ENCODE assay signal across 22 cellular contexts in genomic region chr12:58764100-58764953, GRCh38.
DNase-seq lines count a peak whose midpoint lies in the region; ATAC-seq, FAIRE-seq and TF ChIP-seq lines count a peak whose summit lies in the region.
"Had no signal": no experiment of that assay in that cellular context is flagged by ENCODE, and none has a peak within 500 bp of the region (broad histone marks: within the 10 kb centered on the region; RNA-seq: fewer than 3 reads in every experiment).

No MANE protein-coding gene starts in this region.

- H3K27me3 ChIP-seq in GM12878 (replicated peaks in 1 of 2; ENCODE audit: control insufficient read depth in 2 of 2, insufficient read depth in 2 of 2, low read length in 1 of 2) (no peaks in the 10 kb centered on the region), mesenchymal stem cell (ENCODE audit: control insufficient read depth in 1 of 2, insufficient read depth in 1 of 2, low read length in 2 of 2) (no peaks in the 10 kb centered on the region), MG63 (no peaks in the 10 kb centered on the region)
- H3K27me3 ChIP-seq: heart left ventricle, pancreas had no signal

- H2BK15ac ChIP-seq in mesenchymal stem cell (ENCODE audit: low read depth, poor library complexity, severe bottlenecking): no peak overlapping the region

- H3K4me1 ChIP-seq in GM12878 (ENCODE audit: control insufficient read depth, insufficient read depth, low read length): no peaks in the 10 kb centered on the region
- peaks cover 3% of the 10 kb centered on the region for H3K4me1 ChIP-seq in mesenchymal stem cell (ENCODE audit: control insufficient read depth, insufficient read depth, low read depth, low read length)

- in situ Hi-C loops in GM12878 (cut with MboI): no loop called here

- intact Hi-C loops in GM12878 (cut with micrococcal nuclease; ENCODE audit: unreplicated experiment): no loop called here

- peak overlapping the region; percentile 74 for H2BK5ac ChIP-seq in mesenchymal stem cell (ENCODE audit: low read depth, low read length, poor library complexity, severe bottlenecking)

- H2BK120ac ChIP-seq in mesenchymal stem cell (ENCODE audit: low read depth, low read length): peak overlapping the region; percentile 42

- TF ChIP-seq CTCF in GM12878 (IDR thresholded peaks at IDR 0.05 in 2 of 3, conservative IDR thresholded peaks at IDR 0.05 in 1 of 3; ENCODE audit: control insufficient read depth in 2 of 3, extremely low read depth in 1 of 3, insufficient read depth in 1 of 3, low read depth in 3 of 3, low read length in 3 of 3): no peak

- peak overlapping the region; percentile 87 for H2AK5ac ChIP-seq in mesenchymal stem cell (ENCODE audit: low read length, severe bottlenecking)

- H3K9me3 ChIP-seq in GM12878 (replicated peaks; ENCODE audit: control insufficient read depth, insufficient read depth, low read length) (no peaks in the 10 kb centered on the region), mesenchymal stem cell (ENCODE audit: control insufficient read depth, low read length) (peaks cover 8% of the 10 kb centered on the region), MG63 (no peaks in the 10 kb centered on the region)
- H3K9me3 ChIP-seq: mucosa of descending colon, pancreas had no signal

- H3K4me3 ChIP-seq in GM12878 (no peak overlapping the region), mesenchymal stem cell (ENCODE audit: insufficient read depth in 1 of 2, low read depth in 1 of 2, low read length in 2 of 2) (no peak overlapping the region), MG63 (no peak overlapping the region)
- H3K4me3 ChIP-seq: heart left ventricle, mucosa of descending colon, pancreas, smooth muscle cell had no signal

- ATAC-seq in HG02852 (IDR thresholded peaks at IDR 0.05; ENCODE audit: unreplicated experiment) (peak; percentile 71), GM12878 (peak; percentile 47), GM18870 (IDR thresholded peaks at IDR 0.05; ENCODE audit: unreplicated experiment) (no peak)
- ATAC-seq: stimulated activated naive CD8-positive, alpha-beta T cell treated with anti-CD3 and anti-CD28 coated beads, Interleukin-15, Interleukin-2, amounts not matched to agents 100 U/mL and 50 U/mL, for 24 hours had no signal

- H3K27ac ChIP-seq in GM12878 (ENCODE audit: control insufficient read depth, insufficient read depth): no peak overlapping the region
- peak overlapping the region; percentile 95 for H3K27ac ChIP-seq in mesenchymal stem cell (ENCODE audit: low read length, poor library complexity, severe bottlenecking)
- H3K27ac ChIP-seq: heart left ventricle had no signal

- H2AFZ ChIP-seq in GM12878 (ENCODE audit: control insufficient read depth, low read depth, low read length): no peak overlapping the region
- no peak overlapping the region for H2AFZ ChIP-seq in mesenchymal stem cell (ENCODE audit: low read depth, low read length)

- H3K4me2 ChIP-seq in GM12878 (ENCODE audit: control insufficient read depth, insufficient read depth): no peak overlapping the region
- no peak overlapping the region for H3K4me2 ChIP-seq in mesenchymal stem cell (ENCODE audit: low read length, poor library complexity, severe bottlenecking)
- H3K4me2 ChIP-seq: smooth muscle cell had no signal

- no peak for TF ChIP-seq POLR2A in GM12878 (IDR thresholded peaks at IDR 0.05; ENCODE audit: low read depth, low read length)

- peak overlapping the region in 1 of 2 experiments; percentile 37 for H2BK12ac ChIP-seq in mesenchymal stem cell (ENCODE audit: low read length in 2 of 2)

- H3K9ac ChIP-seq in GM12878 (ENCODE audit: control insufficient read depth, insufficient read depth, low read length): no peak overlapping the region
- no peak overlapping the region for H3K9ac ChIP-seq in mesenchymal stem cell (ENCODE audit: low read length)

- H3K36me3 ChIP-seq in GM12878 (ENCODE audit: control insufficient read depth in 2 of 2, insufficient read depth in 2 of 2, low read length in 1 of 2) (no peaks in the 10 kb centered on the region), mesenchymal stem cell (ENCODE audit: control insufficient read depth in 1 of 2, insufficient read depth in 2 of 2, low read depth in 1 of 2, low read length in 2 of 2) (no peaks in the 10 kb centered on the region), MG63 (no peaks in the 10 kb centered on the region)
- H3K36me3 ChIP-seq: heart left ventricle, pancreas had no signal

- H3K27me3 Mint-ChIP-seq in activated T-cell treated with anti-CD3 and anti-CD28 coated beads, Interleukin-2, amount 50 U/mL, for 24 hours: no peaks in the 10 kb centered on the region
- H3K27me3 Mint-ChIP-seq: activated CD4-positive, alpha-beta T cell treated with anti-CD3 and anti-CD28 coated beads, Interleukin-2, amount 10 ng/mL, durations not matched to agents 7 days and 5 days; B cell had no signal

- H3K9me3 Mint-ChIP-seq in activated T-cell treated with anti-CD3 and anti-CD28 coated beads, Interleukin-2, amount 50 U/mL, for 24 hours: peaks cover 9% of the 10 kb centered on the region

- DNase-seq in DMS53 (lab: John Stamatoyannopoulos, UW) (peak; percentile 73), GM12878 (ENCODE audit: low read depth, low spot score) (no peak), mesenchymal stem cell (no peak), MG63 (no peak)
- DNase-seq in activated T-cell treated with anti-CD3 and anti-CD28 coated beads, Interleukin-2, amount 50 U/mL, for 24 hours: no peak
- no peak for DNase-seq in activated CD4-positive, alpha-beta T cell treated with anti-CD3 and anti-CD28 coated beads for 1 hour
- DNase-seq: activated CD4-positive, alpha-beta T cell treated with anti-CD3 and anti-CD28 coated beads, Interleukin-2, amount 10 ng/mL, durations not matched to agents 7 days and 5 days; activated T-cell treated with anti-CD3 and anti-CD28 coated beads, Interleukin-2, amount 50 U/mL, for 48 hours; DND-41; heart left ventricle; kidney; mucosa of descending colon; pancreas; SIG-M5; stimulated activated naive CD8-positive, alpha-beta T cell treated with anti-CD3 and anti-CD28 coated beads, Interleukin-15, Interleukin-2, amounts not matched to agents 100 U/mL and 50 U/mL, for 24 hours; T1000 had no signal

- no peak for TF ChIP-seq RAD21 in GM12878 (IDR thresholded peaks at IDR 0.05; ENCODE audit: insufficient read depth, low read depth, low read length)

- BruUV-seq in GM12878 (replicated peaks; lab: Mats Ljungman, UMichigan): no TSS peak

- H3K36me3 Mint-ChIP-seq in activated T-cell treated with anti-CD3 and anti-CD28 coated beads, Interleukin-2, amount 50 U/mL, for 24 hours (ENCODE audit: low read depth): no peaks in the 10 kb centered on the region

- SMC1A ChIA-PET in GM12878 (lab: Charles Lee; ENCODE audit: uncharacterized antibody, unreplicated experiment): interaction anchor here (0.6 kb wide), 1 partner anchor 12 kb away, joined by 3 read pairs; no protein-coding TSS in a partner anchor

- no peak overlapping the region for H3K4me3 Mint-ChIP-seq in activated T-cell treated with anti-CD3 and anti-CD28 coated beads, Interleukin-2, amount 50 U/mL, for 24 hours
- H3K4me3 Mint-ChIP-seq: activated CD4-positive, alpha-beta T cell treated with anti-CD3 and anti-CD28 coated beads, Interleukin-2, amount 10 ng/mL, durations not matched to agents 7 days and 5 days; B cell had no signal

- no peak overlapping the region for H3K14ac ChIP-seq in mesenchymal stem cell (ENCODE audit: low read length in 2 of 2)

- RAD21 ChIA-PET in GM12878 (lab: Charles Lee; ENCODE audit: unreplicated experiment): no interaction called here

- WGBS in GM12878 (ENCODE audit: insufficient coverage, insufficient replicate concordance, low lambda C conversion rate, missing lambda C conversion rate): 3% methylated on average over 6 of the region's 6 CpGs
- WGBS in mesenchymal stem cell: 67% methylated on average over 3 of the region's 6 CpGs

- H4K91ac ChIP-seq in mesenchymal stem cell (ENCODE audit: low read length): no peak overlapping the region

- no peak overlapping the region for H3K27ac Mint-ChIP-seq in activated T-cell treated with anti-CD3 and anti-CD28 coated beads, Interleukin-2, amount 50 U/mL, for 24 hours
- H3K27ac Mint-ChIP-seq: activated CD4-positive, alpha-beta T cell treated with anti-CD3 and anti-CD28 coated beads, Interleukin-2, amount 10 ng/mL, durations not matched to agents 7 days and 5 days; B cell had no signal

- H4K8ac ChIP-seq in mesenchymal stem cell (ENCODE audit: low read length): no peak overlapping the region

- H3K23ac ChIP-seq in mesenchymal stem cell (ENCODE audit: low read length in 2 of 2): no peak overlapping the region

- peak overlapping the region in 1 of 2 experiments; percentile 11 for H3K4ac ChIP-seq in mesenchymal stem cell (ENCODE audit: low read depth in 1 of 2, low read length in 2 of 2)

- no peak for TF ChIP-seq EP300 in GM12878 (IDR thresholded peaks at IDR 0.05; ENCODE audit: borderline replicate concordance in 1 of 2, control insufficient read depth in 1 of 2, low read depth in 2 of 2, low read length in 2 of 2)

- peak overlapping the region; percentile 75 to 77 for H3K18ac ChIP-seq in mesenchymal stem cell (ENCODE audit: low read depth in 1 of 2, low read length in 2 of 2)

- no peaks in the 10 kb centered on the region for H3K4me1 Mint-ChIP-seq in activated T-cell treated with anti-CD3 and anti-CD28 coated beads, Interleukin-2, amount 50 U/mL, for 24 hours (ENCODE audit: low read depth)
- H3K4me1 Mint-ChIP-seq: activated CD4-positive, alpha-beta T cell treated with anti-CD3 and anti-CD28 coated beads, Interleukin-2, amount 10 ng/mL, durations not matched to agents 7 days and 5 days; B cell had no signal

- POLR2A ChIA-PET in GM12878 (lab: Charles Lee): no interaction called here

- H3K79me2 ChIP-seq in GM12878 (ENCODE audit: control insufficient read depth, insufficient read depth, low read length): no peaks in the 10 kb centered on the region

- no peaks in the 10 kb centered on the region for H4K20me1 ChIP-seq in GM12878 (ENCODE audit: control insufficient read depth, insufficient read depth)

- CTCF ChIA-PET in GM12878 (lab: Yijun Ruan, JAX): no interaction called here

- FAIRE-seq in GM12878 (lab: Jason Lieb, UNC): no peak
- FAIRE-seq: endothelial cell of umbilical vein, kidney, pancreas, urothelium cell line had no signal

- H3K79me1 ChIP-seq in mesenchymal stem cell (replicated peaks; ENCODE audit: low read length, poor library complexity, severe bottlenecking): no peaks in the 10 kb centered on the region

TF ChIP-seq in GM12878, 131 proteins besides CTCF, POLR2A, EP300 and RAD21:
- TF ChIP-seq PAX5 (IDR thresholded peaks at IDR 0.05; ENCODE audit: borderline replicate concordance, low read depth, low read length) (0 out of 2 replicates have a peak, but pooled peaks have one; percentile 40), ELK1 (IDR thresholded peaks at IDR 0.05; ENCODE audit: low read depth, low read length) (no peak)
